17 cellular contexts compared by ENCODE assay signal in genomic region chr11:19409307-19409706, GRCh38.
DNase-seq lines count a peak whose midpoint lies in the region; ATAC-seq, FAIRE-seq and TF ChIP-seq lines count a peak whose summit lies in the region.
"Had no signal": no experiment of that assay in that cellular context is flagged by ENCODE, and none has a peak within 500 bp of the region (broad histone marks: within the 10 kb centered on the region; RNA-seq: fewer than 3 reads in every experiment).

No MANE protein-coding gene starts in this region.

- no peaks in the 10 kb centered on the region for H3K36me3 ChIP-seq in upper lobe of right lung
- H3K36me3 ChIP-seq: BLaER1 treated with 17β-estradiol and CSF1 and Interleukin-3, amounts not matched to agents 10 nM and 100 nM had no signal

- H3K9me3 ChIP-seq in upper lobe of right lung: no peaks in the 10 kb centered on the region

- intact Hi-C loops in upper lobe of right lung (cut with DNase I): no loop called here

- H3K4me3 ChIP-seq in coronary artery: no peak overlapping the region
- H3K4me3 ChIP-seq in upper lobe of right lung: no peak overlapping the region
- H3K4me3 ChIP-seq: BLaER1 treated with 17β-estradiol and CSF1 and Interleukin-3, amounts not matched to agents 10 nM and 100 nM had no signal

- H3K4me1 ChIP-seq in upper lobe of right lung: peaks cover 11% of the 10 kb centered on the region

- ATAC-seq in upper lobe of right lung: peak; percentile 44
- ATAC-seq: CD8-positive, alpha-beta T cell; HepG2 had no signal

- no peak overlapping the region for H3K27ac ChIP-seq in coronary artery
- H3K27ac ChIP-seq in upper lobe of right lung: no peak overlapping the region
- H3K27ac ChIP-seq: BLaER1 treated with 17β-estradiol and CSF1 and Interleukin-3, amounts not matched to agents 10 nM and 100 nM had no signal

- DNase-seq in GM19239 (ENCODE audit: insufficient read length, low spot score) (no peak), coronary artery (ENCODE audit: low spot score) (peak; percentile 50), islet precursor cell (peak; percentile 37), upper lobe of right lung (no peak), NCI-H2227 treated with DMSO at 0.1 percent for 48 hours (lab: John Stamatoyannopoulos, UW) (no peak), SHP77 (lab: John Stamatoyannopoulos, UW) (no peak)
- DNase-seq: Calu3; CD8-positive, alpha-beta T cell; DMS 273 treated with DMSO at 0.1 percent for 48 hours; DMS53; DND-41; EL; H9 had no signal

- no peaks in the 10 kb centered on the region for H3K27me3 ChIP-seq in upper lobe of right lung
- H3K27me3 ChIP-seq: BLaER1 treated with 17β-estradiol and CSF1 and Interleukin-3, amounts not matched to agents 10 nM and 100 nM had no signal

- FAIRE-seq in GM19239 (lab: Jason Lieb, UNC): peak; percentile 37
- FAIRE-seq: GM12891, H1, HepG2 had no signal

- TF ChIP-seq CTCF in coronary artery (IDR thresholded peaks at IDR 0.05): no peak
- TF ChIP-seq CTCF in upper lobe of right lung (IDR thresholded peaks at IDR 0.05): no peak

Comparison
In these comparisons a context has a peak if more than half of its experiments do, and no peak if none do; other contexts are left out.
1. DNase-seq: peak in coronary artery (single experiment) and islet precursor cell (single experiment); none in GM19239 (single experiment), upper lobe of right lung (single experiment), NCI-H2227 treated with DMSO at 0.1 percent for 48 hours (single experiment) and SHP77 (0 of 2).